ENCODE assay signal across 30 cellular contexts in the genomic region with DNA sequence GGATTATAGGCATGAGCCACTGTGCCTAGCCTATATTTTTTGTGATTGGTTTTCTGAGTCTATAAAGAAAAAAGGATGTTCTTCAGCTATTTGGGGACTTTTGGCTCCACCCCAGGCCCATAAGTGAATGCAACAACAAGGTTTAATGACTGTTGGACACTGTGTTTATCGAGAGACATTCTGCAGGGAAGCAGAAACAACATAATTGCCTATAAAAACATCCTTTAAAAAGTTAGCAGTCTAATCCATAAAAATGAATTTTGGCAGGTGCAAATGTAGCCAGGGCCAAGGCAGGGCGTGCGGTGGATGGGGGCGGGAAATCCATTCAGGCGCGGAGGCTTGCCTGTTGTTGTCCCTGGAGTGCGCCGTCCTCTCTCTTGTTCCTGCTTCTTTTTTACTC.
"Had no signal": no experiment of that assay in that cellular context is flagged by ENCODE, and none has a peak within 500 bp of the region (broad histone marks: within the 10 kb centered on the region; RNA-seq: fewer than 3 reads in every experiment).

No MANE protein-coding gene starts in this region.

- H3K27ac ChIP-seq: left lung, lower lobe of right lung, neural progenitor cell, neutrophil, tibial nerve, uterus had no signal

- DNase-seq: hypothalamus; immature natural killer cell; kidney; left colon; left lung; lower lobe of right lung; mesendoderm; naive B cell; natural killer cell; nephron progenitor cell; occipital lobe; retina; right cardiac atrium; small intestine; stimulated activated CD4-positive, alpha-beta T cell treated with anti-CD3 and anti-CD28 coated beads, Interleukin-1b, Interleukin-23, amount 100 ng/mL, for 48 hours; stimulated activated CD4-positive, alpha-beta T cell treated with anti-CD3 and anti-CD28 coated beads, Interleukin-2, amount 100 ng/mL, for 48 hours; stimulated activated CD4-positive, alpha-beta T cell treated with anti-CD3 and anti-CD28 coated beads, Interleukin-4, amount 100 ng/mL, for 4 hours; stimulated activated CD8-positive, alpha-beta memory T cell treated with anti-CD3 and anti-CD28 coated beads, Interleukin-4, amount 100 ng/mL, for 48 hours; stimulated activated naive CD4-positive, alpha-beta T cell treated with Interleukin-2 at 50 U/mL for 16 hours; stimulated activated naive CD8-positive, alpha-beta T cell treated with anti-CD3 and anti-CD28 coated beads, Interleukin-15, amount 100 ng/mL, for 72 hours; substantia nigra; uterus had no signal

- H3K36me3 ChIP-seq: left lung, lower lobe of right lung, neural progenitor cell, neutrophil, tibial nerve, uterus had no signal

- ATAC-seq: left colon; left lung; lower lobe of right lung; natural killer cell; right cardiac atrium; sciatic nerve; stimulated activated memory B cell treated with anti-CD40 and anti-IgM and Interleukin-4, amounts not matched to agents 10 μg/mL and 1 μg/mL and 100 μg/mL, for 72 hours; stimulated activated naive CD8-positive, alpha-beta T cell treated with anti-CD3 and anti-CD28 coated beads, Interleukin-15, amount 100 ng/mL, for 72 hours had no signal

- H3K4me3 ChIP-seq: left lung, lower lobe of right lung, neural progenitor cell, tibial nerve, uterus had no signal

- H3K9me3 Mint-ChIP-seq: mesothelial cell of epicardium, nephron progenitor cell, type B pancreatic cell had no signal

- H3K4me1 ChIP-seq: left lung, lower lobe of right lung, neural progenitor cell, tibial nerve, uterus had no signal

- H3K27me3 ChIP-seq: neutrophil, tibial nerve, uterus had no signal

- H3K27ac Mint-ChIP-seq: immature natural killer cell; mesothelial cell of epicardium; naive B cell; natural killer cell; nephron progenitor cell; neural progenitor cell; progenitor cell of endocrine pancreas; stimulated activated memory B cell treated with anti-CD40 and anti-IgM and Interleukin-4, amounts not matched to agents 10 μg/mL and 1 μg/mL and 100 μg/mL, for 72 hours; stimulated activated naive CD8-positive, alpha-beta T cell treated with anti-CD3 and anti-CD28 coated beads, Interleukin-15, amount 100 ng/mL, for 72 hours; type B pancreatic cell had no signal

- H3K4me3 Mint-ChIP-seq: immature natural killer cell; mesothelial cell of epicardium; naive B cell; natural killer cell; nephron progenitor cell; neural progenitor cell; stimulated activated memory B cell treated with anti-CD40 and anti-IgM and Interleukin-4, amounts not matched to agents 10 μg/mL and 1 μg/mL and 100 μg/mL, for 72 hours; stimulated activated naive CD8-positive, alpha-beta T cell treated with anti-CD3 and anti-CD28 coated beads, Interleukin-15, amount 100 ng/mL, for 72 hours; type B pancreatic cell had no signal

- H3K36me3 Mint-ChIP-seq: immature natural killer cell; mesothelial cell of epicardium; naive B cell; natural killer cell; neural progenitor cell; stimulated activated memory B cell treated with anti-CD40 and anti-IgM and Interleukin-4, amounts not matched to agents 10 μg/mL and 1 μg/mL and 100 μg/mL, for 72 hours; type B pancreatic cell had no signal

- H3K4me1 Mint-ChIP-seq: mesothelial cell of epicardium; neural progenitor cell; stimulated activated memory B cell treated with anti-CD40 and anti-IgM and Interleukin-4, amounts not matched to agents 10 μg/mL and 1 μg/mL and 100 μg/mL, for 72 hours; stimulated activated naive CD8-positive, alpha-beta T cell treated with anti-CD3 and anti-CD28 coated beads, Interleukin-15, amount 100 ng/mL, for 72 hours had no signal

- H3K9me3 ChIP-seq: left lung, lower lobe of right lung, neutrophil, uterus had no signal
